In the genomic region with DNA sequence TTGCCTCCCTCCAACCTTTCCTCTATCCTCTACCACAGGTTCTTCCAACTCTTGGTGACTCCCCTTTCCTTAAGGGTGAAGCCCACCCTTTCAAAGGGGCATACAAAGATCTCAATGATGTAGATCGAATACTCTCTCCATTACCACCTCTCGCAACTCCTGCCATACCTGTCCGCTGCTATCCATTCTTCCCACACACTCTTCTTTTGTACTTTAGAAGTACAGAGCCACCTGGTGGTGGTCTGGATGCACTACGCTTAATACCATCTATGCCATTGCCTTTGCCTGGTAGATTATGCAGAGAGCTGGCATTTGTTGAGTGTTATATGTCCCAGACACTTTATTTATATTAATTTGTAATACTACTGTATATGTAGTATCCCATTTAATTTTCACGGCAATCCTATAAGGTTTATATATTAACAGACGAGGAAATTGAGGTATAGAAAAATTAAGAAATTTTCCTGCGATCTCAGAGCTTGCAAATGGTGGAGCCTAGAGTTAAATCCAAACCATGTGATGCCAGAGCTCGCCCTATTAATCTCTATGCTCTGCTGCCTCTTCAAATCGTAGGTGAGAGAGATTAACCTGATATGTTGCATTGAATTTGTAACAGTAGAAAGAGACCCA, we compare ENCODE assay signal across 8 cellular contexts. TPM values are rescaled to one million over a fixed set of nuclear protein-coding genes. Genes with fewer than 3 reads are reported as not detected.
A peak's percentile ranks its signal among the peaks of the same experiment; 100 is the strongest.
DNase-seq lines count a peak whose midpoint lies in the region; TF ChIP-seq lines count a peak whose summit lies in the region.

No MANE protein-coding gene starts in this region.

- peak; percentile 48 for DNase-seq in DMS79 treated with DMSO at 0.1 percent for 48 hours (lab: John Stamatoyannopoulos, UW)
- no peak for DNase-seq in DMS79 (lab: John Stamatoyannopoulos, UW)
- DNase-seq in HFFc6: peak; percentile 39
- peak; percentile 12 for DNase-seq in NCI-H1417 treated with DMSO at 0.1 percent for 48 hours (lab: John Stamatoyannopoulos, UW)
- DNase-seq in T-helper 2 cell treated with Interferon-gamma antibody and Interleukin-4, amounts not matched to agents 5 μg/mL and 100 μg/mL, for 36 hours (ENCODE audit: low spot score): peak; percentile 22
- DNase-seq in iPS-NIHi7 (ENCODE audit: extremely low spot score): peak; percentile 78
- peak; percentile 61 to 63 for DNase-seq in stimulated activated CD4-positive, alpha-beta T cell treated with anti-CD3 and anti-CD28 coated beads, Interleukin-2, amount 100 ng/mL, for 24 hours

- H3K27ac Mint-ChIP-seq in HFFc6 (no peak overlapping the region), brain (no peak overlapping the region)
- no peak overlapping the region for H3K27ac Mint-ChIP-seq in T-helper 2 cell treated with Interferon-gamma antibody and Interleukin-4, amounts not matched to agents 5 μg/mL and 100 μg/mL, for 36 hours

- H3K27me3 Mint-ChIP-seq in HFFc6 (ENCODE audit: insufficient read depth): no peaks in the 10 kb centered on the region; the same call in 1 of the 2 replicates
- H3K27me3 Mint-ChIP-seq in T-helper 2 cell treated with Interferon-gamma antibody and Interleukin-4, amounts not matched to agents 5 μg/mL and 100 μg/mL, for 36 hours (ENCODE audit: low read depth): peaks cover 8% of the 10 kb centered on the region
- no peaks in the 10 kb centered on the region for H3K27me3 Mint-ChIP-seq in brain

- H3K4me1 Mint-ChIP-seq in HFFc6 (ENCODE audit: low read depth): no peaks in the 10 kb centered on the region; the same call in 1 of the 2 replicates
- peaks cover 5% of the 10 kb centered on the region for H3K4me1 Mint-ChIP-seq in T-helper 2 cell treated with Interferon-gamma antibody and Interleukin-4, amounts not matched to agents 5 μg/mL and 100 μg/mL, for 36 hours (ENCODE audit: low read depth)
- no peaks in the 10 kb centered on the region for H3K4me1 Mint-ChIP-seq in brain

- H3K36me3 Mint-ChIP-seq in HFFc6 (ENCODE audit: low read depth): no peaks in the 10 kb centered on the region
- no peaks in the 10 kb centered on the region for H3K36me3 Mint-ChIP-seq in T-helper 2 cell treated with Interferon-gamma antibody and Interleukin-4, amounts not matched to agents 5 μg/mL and 100 μg/mL, for 36 hours (ENCODE audit: low read depth)
- no peaks in the 10 kb centered on the region for H3K36me3 Mint-ChIP-seq in brain

- H3K4me3 Mint-ChIP-seq in HFFc6: no peak overlapping the region
- H3K4me3 Mint-ChIP-seq in T-helper 2 cell treated with Interferon-gamma antibody and Interleukin-4, amounts not matched to agents 5 μg/mL and 100 μg/mL, for 36 hours: no peak overlapping the region
- no peak overlapping the region for H3K4me3 Mint-ChIP-seq in brain

- H3K9me3 Mint-ChIP-seq in HFFc6 (no peaks in the 10 kb centered on the region), brain (no peaks in the 10 kb centered on the region)
- no peaks in the 10 kb centered on the region for H3K9me3 Mint-ChIP-seq in T-helper 2 cell treated with Interferon-gamma antibody and Interleukin-4, amounts not matched to agents 5 μg/mL and 100 μg/mL, for 36 hours

- peak; percentile 93 for TF ChIP-seq CTCF in HFFc6 (IDR thresholded peaks at IDR 0.05)
- TF ChIP-seq CTCF in brain (conservative IDR thresholded peaks at IDR 0.05): peak; percentile 67 to 86

RNA-seq across cellular contexts. Expression of a gene that starts 22.9 kb away (rescaled TPM):
- not detected for total RNA-seq in HFFc6 (2021; fragmentation: NEBNext Ultra II Directional; extraction: Animal tissue kit (Norgen Biotek cat#: 25700))
- polyA plus RNA-seq in brain (ENCODE audit: insufficient read depth, low read depth, low replicate concordance): not detected

RNA-seq across cellular contexts. Expression of a gene that starts 36.7 kb away (rescaled TPM):
- total RNA-seq in HFFc6 (2021; fragmentation: NEBNext Ultra II Directional; extraction: Animal tissue kit (Norgen Biotek cat#: 25700)): 1 to 10 TPM; 4.2 to 6.9 (median 5.1) TPM
- 0.15 TPM for polyA plus RNA-seq in brain (ENCODE audit: insufficient read depth, low read depth, low replicate concordance)
